20 cellular contexts compared by ENCODE assay signal in genomic region chr3:12938258-12938711, GRCh38.
DNase-seq lines count a peak whose midpoint lies in the region; ATAC-seq and TF ChIP-seq lines count a peak whose summit lies in the region.
"Had no signal": no experiment of that assay in that cellular context is flagged by ENCODE, and none has a peak within 500 bp of the region (broad histone marks: within the 10 kb centered on the region; RNA-seq: fewer than 3 reads in every experiment).

No MANE protein-coding gene starts in this region.

- H3K27me3 ChIP-seq in muscle layer of duodenum (ENCODE audit: low read depth, low read length) (no peaks in the 10 kb centered on the region), BE2C (no peaks in the 10 kb centered on the region)

- TF ChIP-seq CTCF in BE2C (IDR thresholded peaks at IDR 0.05; ENCODE audit: low read depth, low read length) = no peak

- no peaks in the 10 kb centered on the region for H3K27me3 Mint-ChIP-seq in T-cell
- no peaks in the 10 kb centered on the region for H3K27me3 Mint-ChIP-seq in activated naive CD4-positive, alpha-beta T cell treated with anti-CD3 and anti-CD28 coated beads for 36 hours (ENCODE audit: low read depth)
- H3K27me3 Mint-ChIP-seq in activated CD8-positive, alpha-beta T cell treated with anti-CD3 and anti-CD28 coated beads, Interleukin-2, amount 10 ng/mL, durations not matched to agents 7 days and 5 days (ENCODE audit: low read depth) = no peaks in the 10 kb centered on the region
- H3K27me3 Mint-ChIP-seq: activated T-cell treated with anti-CD3 and anti-CD28 coated beads, Interleukin-2, amount 50 U/mL, for 24 hours; CD8-positive, alpha-beta memory T cell had no signal

- peak; percentile 86 for DNase-seq in fibroblast of peridontal ligament (ENCODE audit: extremely low read depth)
- DNase-seq in T-cell = no peak
- no peak for DNase-seq in activated naive CD4-positive, alpha-beta T cell treated with anti-CD3 and anti-CD28 coated beads for 36 hours
- DNase-seq in activated CD8-positive, alpha-beta T cell treated with anti-CD3 and anti-CD28 coated beads, Interleukin-2, amount 10 ng/mL, durations not matched to agents 7 days and 5 days = no peak
- no peak for DNase-seq in BE2C
- DNase-seq: activated T-cell treated with anti-CD3 and anti-CD28 coated beads, Interleukin-2, amount 50 U/mL, for 24 hours; amniotic stem cell; CD8-positive, alpha-beta memory T cell; GDM1; hypothalamus; Kasumi-1; lower lobe of right lung; NCI-H1694 treated with DMSO at 0.1 percent for 48 hours; NCI-H69; stimulated activated CD4-positive, alpha-beta T cell treated with anti-CD3 and anti-CD28 coated beads, Interleukin-1b, Interleukin-23, amount 100 ng/mL, for 48 hours; T-helper 2 cell had no signal

- H3K9me3 ChIP-seq in muscle layer of duodenum (ENCODE audit: control insufficient read depth in 1 of 2, low read length in 2 of 2) = no peaks in the 10 kb centered on the region
- H3K9me3 ChIP-seq in BE2C = no peaks in the 10 kb centered on the region
- H3K9me3 ChIP-seq: lower lobe of right lung had no signal

- ATAC-seq in T-cell (replicated peaks in 1 of 4) = no peak
- ATAC-seq in activated CD8-positive, alpha-beta T cell treated with anti-CD3 and anti-CD28 coated beads, Interleukin-2, amount 10 ng/mL, durations not matched to agents 7 days and 5 days = no peak
- ATAC-seq: lower lobe of right lung had no signal

- H3K4me3 ChIP-seq in muscle layer of duodenum (ENCODE audit: low read depth in 1 of 2, low read length in 2 of 2) (no peak overlapping the region), BE2C (ENCODE audit: low read depth, low read length) (no peak overlapping the region)
- H3K4me3 ChIP-seq: lower lobe of right lung had no signal

- CTCF ChIA-PET in T-cell (lab: Charles Lee) = no interaction called here
- CTCF ChIA-PET in activated naive CD4-positive, alpha-beta T cell treated with anti-CD3 and anti-CD28 coated beads for 36 hours (lab: Charles Lee) = no interaction called here
- CTCF ChIA-PET in activated CD8-positive, alpha-beta T cell treated with anti-CD3 and anti-CD28 coated beads, Interleukin-2, amount 10 ng/mL, durations not matched to agents 7 days and 5 days (lab: Charles Lee) = no interaction called here

- no peak overlapping the region for H3K4me3 Mint-ChIP-seq in T-cell
- H3K4me3 Mint-ChIP-seq in activated naive CD4-positive, alpha-beta T cell treated with anti-CD3 and anti-CD28 coated beads for 36 hours = no peak overlapping the region
- H3K4me3 Mint-ChIP-seq in activated CD8-positive, alpha-beta T cell treated with anti-CD3 and anti-CD28 coated beads, Interleukin-2, amount 10 ng/mL, durations not matched to agents 7 days and 5 days = no peak overlapping the region
- H3K4me3 Mint-ChIP-seq: activated T-cell treated with anti-CD3 and anti-CD28 coated beads, Interleukin-2, amount 50 U/mL, for 24 hours; CD8-positive, alpha-beta memory T cell had no signal

- peaks cover 16% of the 10 kb centered on the region for H3K36me3 Mint-ChIP-seq in T-cell
- H3K36me3 Mint-ChIP-seq in activated naive CD4-positive, alpha-beta T cell treated with anti-CD3 and anti-CD28 coated beads for 36 hours (ENCODE audit: low read depth) = peaks cover 4% of the 10 kb centered on the region
- H3K36me3 Mint-ChIP-seq in activated CD8-positive, alpha-beta T cell treated with anti-CD3 and anti-CD28 coated beads, Interleukin-2, amount 10 ng/mL, durations not matched to agents 7 days and 5 days (ENCODE audit: low read depth) = peaks cover 11% of the 10 kb centered on the region

- peaks cover 3 to 64% of the 10 kb centered on the region in 2 donors for H3K4me1 ChIP-seq in muscle layer of duodenum (ENCODE audit: control insufficient read depth in 1 of 2, insufficient read depth in 2 of 2, low read length in 2 of 2)
- no peaks in the 10 kb centered on the region; the same call in 1 of the 2 replicates for H3K4me1 ChIP-seq in BE2C

- H3K27ac ChIP-seq in angular gyrus (ENCODE audit: low read depth, low read length) = peak overlapping the region; percentile 6
- peak overlapping the region; percentile 33 for H3K27ac ChIP-seq in muscle layer of duodenum (ENCODE audit: low read length)
- peak overlapping the region; percentile 71 for H3K27ac ChIP-seq in temporal lobe (ENCODE audit: low read depth, low read length)
- H3K27ac ChIP-seq: HL-60, lower lobe of right lung had no signal

- POLR2A ChIA-PET in T-cell (lab: Charles Lee) = no interaction called here
- POLR2A ChIA-PET in activated CD8-positive, alpha-beta T cell treated with anti-CD3 and anti-CD28 coated beads, Interleukin-2, amount 10 ng/mL, durations not matched to agents 7 days and 5 days (lab: Charles Lee) = no interaction called here

- H3K9me3 Mint-ChIP-seq in T-cell = no peaks in the 10 kb centered on the region
- H3K9me3 Mint-ChIP-seq in activated naive CD4-positive, alpha-beta T cell treated with anti-CD3 and anti-CD28 coated beads for 36 hours = no peaks in the 10 kb centered on the region
- no peaks in the 10 kb centered on the region for H3K9me3 Mint-ChIP-seq in activated CD8-positive, alpha-beta T cell treated with anti-CD3 and anti-CD28 coated beads, Interleukin-2, amount 10 ng/mL, durations not matched to agents 7 days and 5 days (ENCODE audit: insufficient read depth)
- H3K9me3 Mint-ChIP-seq: activated T-cell treated with anti-CD3 and anti-CD28 coated beads, Interleukin-2, amount 50 U/mL, for 24 hours; CD8-positive, alpha-beta memory T cell had no signal

- no peak overlapping the region for H3K27ac Mint-ChIP-seq in T-cell
- no peak overlapping the region for H3K27ac Mint-ChIP-seq in activated naive CD4-positive, alpha-beta T cell treated with anti-CD3 and anti-CD28 coated beads for 36 hours
- no peak overlapping the region for H3K27ac Mint-ChIP-seq in activated CD8-positive, alpha-beta T cell treated with anti-CD3 and anti-CD28 coated beads, Interleukin-2, amount 10 ng/mL, durations not matched to agents 7 days and 5 days
- H3K27ac Mint-ChIP-seq: activated T-cell treated with anti-CD3 and anti-CD28 coated beads, Interleukin-2, amount 50 U/mL, for 24 hours had no signal

- H3K36me3 ChIP-seq in muscle layer of duodenum (ENCODE audit: control insufficient read depth in 1 of 2, insufficient read depth in 2 of 2, low read length in 2 of 2) (peaks cover 9 to 41% of the 10 kb centered on the region in 2 donors), BE2C (peaks cover 11% of the 10 kb centered on the region)

- intact Hi-C loops in activated naive CD4-positive, alpha-beta T cell treated with anti-CD3 and anti-CD28 coated beads for 36 hours (cut with micrococcal nuclease) = no loop called here

- peaks cover 0 to 7% (median 5%) of the 10 kb centered on the region in 3 donors for H3K4me1 Mint-ChIP-seq in T-cell
- H3K4me1 Mint-ChIP-seq in activated naive CD4-positive, alpha-beta T cell treated with anti-CD3 and anti-CD28 coated beads for 36 hours (ENCODE audit: low read depth) = no peaks in the 10 kb centered on the region
- no peaks in the 10 kb centered on the region for H3K4me1 Mint-ChIP-seq in activated CD8-positive, alpha-beta T cell treated with anti-CD3 and anti-CD28 coated beads, Interleukin-2, amount 10 ng/mL, durations not matched to agents 7 days and 5 days (ENCODE audit: low read depth)

Comparison
In these comparisons a context has a peak if more than half of its experiments do, and no peak if none do; other contexts are left out.
1. H3K27ac ChIP-seq: peak in every context shown above with its lines; median percentile 71 in temporal lobe; 33 in muscle layer of duodenum; 6 in angular gyrus.